ENCODE assay signal across 12 cellular contexts in genomic region chr20:32526561-32526960, GRCh38. TPM values are rescaled to one million over a fixed set of nuclear protein-coding genes. Genes with fewer than 3 reads are reported as not detected.
DNase-seq lines count a peak whose midpoint lies in the region; ATAC-seq and TF ChIP-seq lines count a peak whose summit lies in the region.
"Had no signal": no experiment of that assay in that cellular context is flagged by ENCODE, and none has a peak within 500 bp of the region (broad histone marks: within the 10 kb centered on the region; RNA-seq: fewer than 3 reads in every experiment).

No MANE protein-coding gene starts in this region.

- no peak overlapping the region for H3K27ac ChIP-seq in MM.1S (ENCODE audit: low read length)

- H3K9me3 ChIP-seq in T-helper 17 cell (ENCODE audit: control insufficient read depth, low read length, poor library complexity, severe bottlenecking) (no peaks in the 10 kb centered on the region), MM.1S (replicated peaks; ENCODE audit: insufficient read depth, low read length) (no peaks in the 10 kb centered on the region)

- H3K79me2 ChIP-seq in MM.1S (ENCODE audit: low read length): no peaks in the 10 kb centered on the region

- DNase-seq in activated naive CD4-positive, alpha-beta T cell treated with anti-CD3 and anti-CD28 coated beads for 36 hours: no peak
- no peak for DNase-seq in activated naive CD4-positive, alpha-beta T cell treated with anti-CD3 and anti-CD28 coated beads, Interleukin-2, amount 50 U/mL, for 16 hours
- DNase-seq in T-helper 17 cell (no peak), MM.1S (no peak)
- no peak for DNase-seq in effector memory CD8-positive, alpha-beta T cell
- DNase-seq: NCI-H1436 treated with DMSO at 0.1 percent for 48 hours, NCI-H226 had no signal

- H3K9ac ChIP-seq in MM.1S (ENCODE audit: low read length): no peak overlapping the region

- no peaks in the 10 kb centered on the region for H3K27me3 Mint-ChIP-seq in activated naive CD4-positive, alpha-beta T cell treated with anti-CD3 and anti-CD28 coated beads for 36 hours (ENCODE audit: low read depth)
- H3K27me3 Mint-ChIP-seq in T-helper 17 cell: no peaks in the 10 kb centered on the region
- H3K27me3 Mint-ChIP-seq in effector memory CD8-positive, alpha-beta T cell: no peaks in the 10 kb centered on the region
- no peaks in the 10 kb centered on the region for H3K27me3 Mint-ChIP-seq in stimulated activated naive CD8-positive, alpha-beta T cell treated with anti-CD3 and anti-CD28 coated beads, Interleukin-15, Interleukin-2, amounts not matched to agents 100 ng/mL and 50 ng/mL, for 24 hours

- H3K9me2 ChIP-seq in MM.1S (replicated peaks; ENCODE audit: insufficient read depth, low read length): no peaks in the 10 kb centered on the region

- no peaks in the 10 kb centered on the region for H3K27me3 ChIP-seq in MM.1S (replicated peaks; ENCODE audit: insufficient read depth, low read length)

- H3K4me3 ChIP-seq in MM.1S (ENCODE audit: low read length): no peak overlapping the region

- ATAC-seq in T-helper 17 cell: no peak
- ATAC-seq in effector memory CD8-positive, alpha-beta T cell (replicated peaks): no peak
- ATAC-seq in HG03457 (IDR thresholded peaks at IDR 0.05; ENCODE audit: unreplicated experiment): no peak
- no peak for ATAC-seq in GM19463 (IDR thresholded peaks at IDR 0.05; ENCODE audit: unreplicated experiment)
- ATAC-seq: left lobe of liver had no signal

- H3K4me1 Mint-ChIP-seq in activated naive CD4-positive, alpha-beta T cell treated with anti-CD3 and anti-CD28 coated beads for 36 hours (ENCODE audit: low read depth): peaks cover 88% of the 10 kb centered on the region
- peaks cover 63% of the 10 kb centered on the region for H3K4me1 Mint-ChIP-seq in T-helper 17 cell
- peaks cover 60 to 63% of the 10 kb centered on the region in 2 donors for H3K4me1 Mint-ChIP-seq in effector memory CD8-positive, alpha-beta T cell (ENCODE audit: low read depth in 2 of 2)
- peaks cover 88% of the 10 kb centered on the region for H3K4me1 Mint-ChIP-seq in stimulated activated naive CD8-positive, alpha-beta T cell treated with anti-CD3 and anti-CD28 coated beads, Interleukin-15, Interleukin-2, amounts not matched to agents 100 ng/mL and 50 ng/mL, for 24 hours (ENCODE audit: low read depth)

- H4K20me1 ChIP-seq in MM.1S (ENCODE audit: insufficient read depth, low read length): no peaks in the 10 kb centered on the region

- H3K4me1 ChIP-seq in MM.1S (ENCODE audit: low read length): peaks cover 6% of the 10 kb centered on the region; the same call in 1 of the 2 replicates

- H3F3A ChIP-seq in MM.1S (ENCODE audit: insufficient read depth, low read length): no peaks in the 10 kb centered on the region

- H3K4me2 ChIP-seq in MM.1S (ENCODE audit: low read depth, low read length): no peak overlapping the region

- no peaks in the 10 kb centered on the region for H3K36me3 ChIP-seq in MM.1S (replicated peaks; ENCODE audit: insufficient read depth, low read length)

- H2AFZ ChIP-seq in MM.1S (ENCODE audit: low read length): no peak overlapping the region

- peak overlapping the region; percentile 93 for H3K27ac Mint-ChIP-seq in activated naive CD4-positive, alpha-beta T cell treated with anti-CD3 and anti-CD28 coated beads for 36 hours
- H3K27ac Mint-ChIP-seq in T-helper 17 cell: peak overlapping the region; percentile 88
- H3K27ac Mint-ChIP-seq in effector memory CD8-positive, alpha-beta T cell: peak overlapping the region; percentile 84 to 94
- H3K27ac Mint-ChIP-seq in stimulated activated naive CD8-positive, alpha-beta T cell treated with anti-CD3 and anti-CD28 coated beads, Interleukin-15, Interleukin-2, amounts not matched to agents 100 ng/mL and 50 ng/mL, for 24 hours: peak overlapping the region; percentile 92
- H3K27ac Mint-ChIP-seq: progenitor cell of endocrine pancreas had no signal

- H3K9me3 Mint-ChIP-seq in activated naive CD4-positive, alpha-beta T cell treated with anti-CD3 and anti-CD28 coated beads for 36 hours: no peaks in the 10 kb centered on the region
- no peaks in the 10 kb centered on the region for H3K9me3 Mint-ChIP-seq in effector memory CD8-positive, alpha-beta T cell
- H3K9me3 Mint-ChIP-seq in stimulated activated naive CD8-positive, alpha-beta T cell treated with anti-CD3 and anti-CD28 coated beads, Interleukin-15, Interleukin-2, amounts not matched to agents 100 ng/mL and 50 ng/mL, for 24 hours: no peaks in the 10 kb centered on the region

- CTCF ChIA-PET in activated naive CD4-positive, alpha-beta T cell treated with anti-CD3 and anti-CD28 coated beads for 36 hours (lab: Charles Lee): interaction anchor here (0.6 to 12.4 kb wide), 4 partner anchors 11 to 126 kb away, joined by 3 to 330 read pairs (median 92); no protein-coding TSS in a partner anchor

- H3K4me3 Mint-ChIP-seq in activated naive CD4-positive, alpha-beta T cell treated with anti-CD3 and anti-CD28 coated beads for 36 hours: peak overlapping the region; percentile 60
- no peak overlapping the region for H3K4me3 Mint-ChIP-seq in T-helper 17 cell
- H3K4me3 Mint-ChIP-seq in effector memory CD8-positive, alpha-beta T cell: no peak overlapping the region
- peak overlapping the region; percentile 68 for H3K4me3 Mint-ChIP-seq in stimulated activated naive CD8-positive, alpha-beta T cell treated with anti-CD3 and anti-CD28 coated beads, Interleukin-15, Interleukin-2, amounts not matched to agents 100 ng/mL and 50 ng/mL, for 24 hours

- H3K36me3 Mint-ChIP-seq in activated naive CD4-positive, alpha-beta T cell treated with anti-CD3 and anti-CD28 coated beads for 36 hours (ENCODE audit: low read depth): peaks cover 10% of the 10 kb centered on the region
- peaks cover 8% of the 10 kb centered on the region for H3K36me3 Mint-ChIP-seq in T-helper 17 cell (ENCODE audit: low read depth)
- H3K36me3 Mint-ChIP-seq in effector memory CD8-positive, alpha-beta T cell (ENCODE audit: insufficient read depth): peaks cover 13% of the 10 kb centered on the region
- H3K36me3 Mint-ChIP-seq in stimulated activated naive CD8-positive, alpha-beta T cell treated with anti-CD3 and anti-CD28 coated beads, Interleukin-15, Interleukin-2, amounts not matched to agents 100 ng/mL and 50 ng/mL, for 24 hours (ENCODE audit: low read depth): no peaks in the 10 kb centered on the region

- intact Hi-C loops in activated naive CD4-positive, alpha-beta T cell treated with anti-CD3 and anti-CD28 coated beads for 36 hours (cut with micrococcal nuclease): loop anchor here (2.0 kb wide), 1 partner anchor 28 kb away; no protein-coding TSS in a partner anchor

- no peak for TF ChIP-seq CTCF in MM.1S (IDR thresholded peaks at IDR 0.05; ENCODE audit: low read length)

RNA-seq across cellular contexts. Expression of gene NOL4L, which starts 58.6 kb away (rescaled TPM):
- total RNA-seq in activated naive CD4-positive, alpha-beta T cell treated with anti-CD3 and anti-CD28 coated beads for 36 hours: 10 to 100 TPM; 24.8 to 29.2 TPM
- 10 to 100 TPM; 60.9 to 62.9 TPM for total RNA-seq in T-helper 17 cell

Comparison
In these comparisons a context has a peak if more than half of its experiments do, and no peak if none do; other contexts are left out.
1. H3K4me3 Mint-ChIP-seq: peak in activated naive CD4-positive, alpha-beta T cell treated with anti-CD3 and anti-CD28 coated beads for 36 hours (single experiment) and stimulated activated naive CD8-positive, alpha-beta T cell treated with anti-CD3 and anti-CD28 coated beads, Interleukin-15, Interleukin-2, amounts not matched to agents 100 ng/mL and 50 ng/mL, for 24 hours (single experiment); none in T-helper 17 cell (single experiment) and effector memory CD8-positive, alpha-beta T cell (0 of 2).
2. Peak in every context shown above with its lines, with median percentiles within 50 percentile points of each other: H3K27ac Mint-ChIP-seq.